Comparison of ENCODE assay signal across 1 cellular context in genomic region chr1:113041569-113042335, GRCh38.
TF ChIP-seq lines count a peak whose summit lies in the region.

No MANE protein-coding gene starts in this region.

TF ChIP-seq in K562, 482 proteins besides CTCF, POLR2A, EP300 and RAD21 (continued from another document and continues in another):
- TF ChIP-seq RREB1 (CRISPR knock-in tag; IDR thresholded peaks at IDR 0.05) = no peak
- no peak for TF ChIP-seq THAP7 (CRISPR knock-in tag; IDR thresholded peaks at IDR 0.05)
- TF ChIP-seq TOE1 (IDR thresholded peaks at IDR 0.05; ENCODE audit: borderline replicate concordance) = no peak
- TF ChIP-seq TOE1 (CRISPR knock-in tag; IDR thresholded peaks at IDR 0.05; ENCODE audit: borderline replicate concordance, low read depth) = no peak
- no peak for TF ChIP-seq FIP1L1 (IDR thresholded peaks at IDR 0.05; ENCODE audit: low read depth, low read length, poor library complexity, severe bottlenecking)
- TF ChIP-seq ZBTB40 (IDR thresholded peaks at IDR 0.05) = no peak
- TF ChIP-seq ZBTB40 (CRISPR knock-in tag; IDR thresholded peaks at IDR 0.05) = no peak
- TF ChIP-seq POLR2G (IDR thresholded peaks at IDR 0.05; ENCODE audit: low read depth, low read length) = no peak
- TF ChIP-seq RCOR1 (IDR thresholded peaks at IDR 0.05; ENCODE audit: borderline replicate concordance in 1 of 2, low read depth in 2 of 2, low read length in 2 of 2) = peak; percentile 40 to 89; a peak in 3 of 4 replicates
- no peak for TF ChIP-seq ZFPM2 (CRISPR knock-in tag; IDR thresholded peaks at IDR 0.05)
- TF ChIP-seq ZBTB5 (IDR thresholded peaks at IDR 0.05) = no peak
- TF ChIP-seq CREBBP (IDR thresholded peaks at IDR 0.05; ENCODE audit: low read depth, low read length) = no peak
- 0 out of 4 replicates have a peak, but pooled peaks of 1 of the 2 experiments have one; percentile 4 for TF ChIP-seq FOXA3 (CRISPR knock-in tag; conservative IDR thresholded peaks at IDR 0.05 in 1 of 2, IDR thresholded peaks at IDR 0.05 in 1 of 2)
- no peak for TF ChIP-seq FOXP4 (CRISPR knock-in tag; IDR thresholded peaks at IDR 0.05; ENCODE audit: borderline replicate concordance)
- TF ChIP-seq MCM3 (IDR thresholded peaks at IDR 0.05) = no peak
- no peak for TF ChIP-seq ZNF398 (CRISPR knock-in tag; IDR thresholded peaks at IDR 0.05)
- no peak for TF ChIP-seq BRD4 (IDR thresholded peaks at IDR 0.05)
- peak; percentile 73; the same call in 1 of the 2 replicates for TF ChIP-seq SMAD4 (CRISPR knock-in tag; conservative IDR thresholded peaks at IDR 0.05)
- no peak for TF ChIP-seq SIX5 (IDR thresholded peaks at IDR 0.05; ENCODE audit: borderline replicate concordance in 1 of 2, insufficient read depth in 1 of 2, low read depth in 1 of 2, low read length in 2 of 2)
- TF ChIP-seq, protein P1, sequence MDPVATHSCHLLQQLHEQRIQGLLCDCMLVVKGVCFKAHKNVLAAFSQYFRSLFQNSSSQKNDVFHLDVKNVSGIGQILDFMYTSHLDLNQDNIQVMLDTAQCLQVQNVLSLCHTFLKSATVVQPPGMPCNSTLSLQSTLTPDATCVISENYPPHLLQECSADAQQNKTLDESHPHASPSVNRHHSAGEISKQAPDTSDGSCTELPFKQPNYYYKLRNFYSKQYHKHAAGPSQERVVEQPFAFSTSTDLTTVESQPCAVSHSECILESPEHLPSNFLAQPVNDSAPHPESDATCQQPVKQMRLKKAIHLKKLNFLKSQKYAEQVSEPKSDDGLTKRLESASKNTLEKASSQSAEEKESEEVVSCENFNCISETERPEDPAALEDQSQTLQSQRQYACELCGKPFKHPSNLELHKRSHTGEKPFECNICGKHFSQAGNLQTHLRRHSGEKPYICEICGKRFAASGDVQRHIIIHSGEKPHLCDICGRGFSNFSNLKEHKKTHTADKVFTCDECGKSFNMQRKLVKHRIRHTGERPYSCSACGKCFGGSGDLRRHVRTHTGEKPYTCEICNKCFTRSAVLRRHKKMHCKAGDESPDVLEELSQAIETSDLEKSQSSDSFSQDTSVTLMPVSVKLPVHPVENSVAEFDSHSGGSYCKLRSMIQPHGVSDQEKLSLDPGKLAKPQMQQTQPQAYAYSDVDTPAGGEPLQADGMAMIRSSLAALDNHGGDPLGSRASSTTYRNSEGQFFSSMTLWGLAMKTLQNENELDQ (CRISPR knock-in tag; IDR thresholded peaks at IDR 0.05; ENCODE audit: borderline replicate concordance) = no peak
- TF ChIP-seq RUNX1 (IDR thresholded peaks at IDR 0.05; ENCODE audit: low read depth) = no peak
- TF ChIP-seq ZNF239 (CRISPR knock-in tag; IDR thresholded peaks at IDR 0.05) = no peak
- TF ChIP-seq PREB (CRISPR knock-in tag; IDR thresholded peaks at IDR 0.05) = no peak
- no peak for TF ChIP-seq ZNF347 (CRISPR knock-in tag; IDR thresholded peaks at IDR 0.05; ENCODE audit: low read depth)
- TF ChIP-seq THRAP3 (IDR thresholded peaks at IDR 0.05; ENCODE audit: borderline replicate concordance) = no peak
- peak; percentile 56 for TF ChIP-seq MEIS2 (IDR thresholded peaks at IDR 0.05; ENCODE audit: partially characterized antibody)
